In the genomic region with DNA sequence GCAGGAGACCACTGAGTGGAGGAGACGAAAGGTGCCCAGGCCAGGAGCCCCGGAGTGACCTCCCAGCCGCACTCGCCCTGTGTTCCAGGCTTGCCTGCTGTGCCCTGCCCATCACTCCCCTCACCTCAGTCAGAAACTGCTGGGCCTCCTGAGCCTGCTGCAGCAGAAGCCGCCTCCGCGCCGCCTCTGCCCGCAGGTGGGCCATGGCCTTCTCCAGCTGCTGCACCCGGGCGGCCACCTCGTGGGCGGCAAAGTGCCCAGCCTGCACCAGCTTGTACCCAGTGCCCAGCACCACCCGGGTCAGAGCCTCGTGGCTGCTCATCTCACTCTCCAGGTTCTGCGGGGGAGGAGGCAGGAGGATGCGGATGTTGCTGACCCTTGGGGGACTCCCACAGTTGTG, we compare ENCODE assay signal across 16 cellular contexts.
A peak's percentile ranks its signal among the peaks of the same experiment; 100 is the strongest.
DNase-seq lines count a peak whose midpoint lies in the region; ATAC-seq and TF ChIP-seq lines count a peak whose summit lies in the region.
"Had no signal": no experiment of that assay in that cellular context is flagged by ENCODE, and none has a peak within 500 bp of the region (broad histone marks: within the 10 kb centered on the region; RNA-seq: fewer than 3 reads in every experiment).

No MANE protein-coding gene starts in this region.

- peak overlapping the region in 2 of 3 experiments; percentile 64 to 72 for H3K27ac Mint-ChIP-seq in nephron
- H3K27ac Mint-ChIP-seq: CD4-positive, alpha-beta T cell; CD8-positive, alpha-beta T cell had no signal

- peaks cover 16% of the 10 kb centered on the region for H3K4me1 Mint-ChIP-seq in nephron

- no peak for DNase-seq in activated CD4-positive, CD25-positive, alpha-beta regulatory T cell (lab: John Stamatoyannopoulos, UW)
- no peak for DNase-seq in foreskin fibroblast
- DNase-seq: 8988T; ACHN; BE2C; Caco-2; Calu3; CD4-positive, alpha-beta T cell; CD8-positive, alpha-beta T cell; DMS79 treated with DMSO at 0.1 percent for 48 hours; GF-D8 had no signal

- peaks cover 8% of the 10 kb centered on the region for H3K27me3 Mint-ChIP-seq in nephron (ENCODE audit: low read depth)
- H3K27me3 Mint-ChIP-seq: CD4-positive, alpha-beta T cell had no signal

- no peaks in the 10 kb centered on the region for H3K36me3 ChIP-seq in HEK293 (ENCODE audit: control insufficient read depth in 2 of 2, insufficient read depth in 1 of 2, low read length in 2 of 2)
- H3K36me3 ChIP-seq: BE2C; BLaER1 treated with 17β-estradiol and CSF1 and Interleukin-3, amounts not matched to agents 10 nM and 100 nM had no signal

- CTCF ChIA-PET in HEK293 (lab: Yijun Ruan, JAX) = no interaction called here

- no peak overlapping the region for H3K27ac ChIP-seq in HEK293 (ENCODE audit: extremely low read depth, low read depth, low read length)
- H3K27ac ChIP-seq: BLaER1 treated with 17β-estradiol and CSF1 and Interleukin-3, amounts not matched to agents 10 nM and 100 nM; C4-2B had no signal

- H3K9me3 Mint-ChIP-seq in nephron = no peaks in the 10 kb centered on the region
- H3K9me3 Mint-ChIP-seq: CD4-positive, alpha-beta T cell; CD8-positive, alpha-beta T cell had no signal

- no peaks in the 10 kb centered on the region for H3K4me1 ChIP-seq in HEK293 (ENCODE audit: control insufficient read depth, insufficient read depth, low read length)
- H3K4me1 ChIP-seq: BE2C, Caco-2 had no signal

- POLR2A ChIA-PET in HEK293 (lab: Yijun Ruan, JAX) = no interaction called here

- H3K9me3 ChIP-seq in HEK293 (ENCODE audit: control insufficient read depth, insufficient read depth, low read depth, low read length) = no peaks in the 10 kb centered on the region
- H3K9me3 ChIP-seq: BE2C; BLaER1 treated with 17β-estradiol and CSF1 and Interleukin-3, amounts not matched to agents 10 nM and 100 nM; Caco-2 had no signal

- TF ChIP-seq CTCF in HEK293 (tag by site-specific recombination; IDR thresholded peaks at IDR 0.05) (no peak), nephron (IDR thresholded peaks at IDR 0.05; ENCODE audit: unreplicated experiment in 3 of 3) (no peak), foreskin fibroblast (IDR thresholded peaks at IDR 0.05; ENCODE audit: low read depth, low read length) (no peak)

- no peaks in the 10 kb centered on the region for H3K36me3 Mint-ChIP-seq in nephron (ENCODE audit: low read depth)
- H3K36me3 Mint-ChIP-seq: CD8-positive, alpha-beta T cell had no signal

- H3K4me3 ChIP-seq in HEK293 (ENCODE audit: low read depth, low read length) (no peak overlapping the region), foreskin fibroblast (ENCODE audit: low read depth in 1 of 2, low read length in 2 of 2) (no peak overlapping the region)
- H3K4me3 ChIP-seq: BLaER1 treated with 17β-estradiol and CSF1 and Interleukin-3, amounts not matched to agents 10 nM and 100 nM had no signal

- no peak for ATAC-seq in GM18858 (IDR thresholded peaks at IDR 0.05; ENCODE audit: unreplicated experiment)
- ATAC-seq: CD8-positive, alpha-beta T cell had no signal

- H3K4me3 Mint-ChIP-seq in nephron = no peak overlapping the region
- H3K4me3 Mint-ChIP-seq: CD4-positive, alpha-beta T cell; CD8-positive, alpha-beta T cell had no signal

TF ChIP-seq in HEK293, 187 proteins besides CTCF, POLR2A, EP300 and RAD21:
- TF ChIP-seq ZFHX2 (tag by site-specific recombination; conservative IDR thresholded peaks at IDR 0.05) (peak; percentile 76), ZNF112 (tag by site-specific recombination; IDR thresholded peaks at IDR 0.05) (no peak), EGR2 (tag by site-specific recombination; IDR thresholded peaks at IDR 0.05; ENCODE audit: low read depth) (peak; percentile 66)
